ENCODE assay signal across 8 cellular contexts in genomic region chr2:96325038-96325883, GRCh38. TPM values are rescaled to one million over a fixed set of nuclear protein-coding genes. Genes with fewer than 3 reads are reported as not detected.
A peak's percentile ranks its signal among the peaks of the same experiment; 100 is the strongest.
DNase-seq lines count a peak whose midpoint lies in the region; ATAC-seq, FAIRE-seq and TF ChIP-seq lines count a peak whose summit lies in the region.

Gene ITPRIPL1 (plus strand): TSS chr2:96325317. CDS start chr2:96325840, 523 bp downstream.

- H3K4me3 ChIP-seq in colonic mucosa, result peak within 1 kb of the TSS; percentile 51
- H3K4me3 ChIP-seq in mesodermal cell (ENCODE audit: extremely low read depth, insufficient read depth, low read length, poor library complexity, severe bottlenecking), result peak within 1 kb of the TSS; percentile 50
- H3K4me3 ChIP-seq in thymus (ENCODE audit: low read length), result peak within 1 kb of the TSS; percentile 59

- H3K4me1 ChIP-seq in colonic mucosa (no peaks in the 10 kb centered on the region), mesodermal cell (ENCODE audit: control insufficient read depth, insufficient read depth, low read length, poor library complexity, severe bottlenecking) (peaks cover 5% of the 10 kb centered on the region), thymus (ENCODE audit: control insufficient read depth, insufficient read depth, low read length) (peaks cover 19% of the 10 kb centered on the region)

- intact Hi-C loops in Right ventricle myocardium inferior (cut with DNase I) (no loop called here), cardiac septum (cut with DNase I) (no loop called here), colonic mucosa (cut with DNase I) (no loop called here)

- ATAC-seq in Right ventricle myocardium inferior, result peak; percentile 35
- no peak for ATAC-seq in GM21528 (IDR thresholded peaks at IDR 0.05; ENCODE audit: low FRiP score, unreplicated experiment)

- FAIRE-seq in H54 (lab: Jason Lieb, UNC), result no peak

- H3K36me3 ChIP-seq in colonic mucosa, result no peaks in the 10 kb centered on the region
- peaks cover 19% of the 10 kb centered on the region for H3K36me3 ChIP-seq in mesodermal cell (ENCODE audit: control insufficient read depth, insufficient read depth, low read length)
- H3K36me3 ChIP-seq in thymus (ENCODE audit: control insufficient read depth, insufficient read depth), result peaks cover 15% of the 10 kb centered on the region

- H3K27me3 ChIP-seq in colonic mucosa, result peaks cover 11% of the 10 kb centered on the region
- H3K27me3 ChIP-seq in thymus (ENCODE audit: control insufficient read depth, insufficient read depth), result no peaks in the 10 kb centered on the region

- TF ChIP-seq POLR2A in H54 (IDR thresholded peaks at IDR 0.05; ENCODE audit: low read depth, low read length), result no peak

- TF ChIP-seq CTCF in colonic mucosa (IDR thresholded peaks at IDR 0.05), result no peak

- H3K9me3 ChIP-seq in colonic mucosa (no peaks in the 10 kb centered on the region), mesodermal cell (ENCODE audit: control insufficient read depth, low read length) (no peaks in the 10 kb centered on the region), thymus (ENCODE audit: control insufficient read depth) (no peaks in the 10 kb centered on the region)

- H3K9ac ChIP-seq in colonic mucosa (ENCODE audit: low read depth in 2 of 2, low read length in 2 of 2), result peak within 1 kb of the TSS; percentile 74 to 79

- WGBS in mesodermal cell (ENCODE audit: insufficient coverage in 2 of 2), 2 experiments, result 10 to 15% methylated on average over 25 to 28 of the region's 58 CpGs
- WGBS in thymus, result 2% methylated on average over 58 of the region's 58 CpGs

- DNase-seq in Right ventricle myocardium inferior (ENCODE audit: missing footprints) (peak; percentile 71), cardiac septum (ENCODE audit: low spot score) (no peak), SW480 (ENCODE audit: low spot score) (peak; percentile 63), colonic mucosa (no peak), H54 (ENCODE audit: insufficient read length, low spot score) (no peak)

- H3K27ac ChIP-seq in colonic mucosa, result no peak within 1 kb of the TSS
- H3K27ac ChIP-seq in mesodermal cell (ENCODE audit: low read depth, low read length, severe bottlenecking), result no peak within 1 kb of the TSS
- H3K27ac ChIP-seq in thymus (ENCODE audit: low read depth), result peak within 1 kb of the TSS; percentile 56

RNA-seq across cellular contexts. Expression of gene ITPRIPL1, which starts in this region (rescaled TPM):
- 1.4 TPM for total RNA-seq in Right ventricle myocardium inferior
- total RNA-seq in cardiac septum, result 0.83 TPM
- under 1 TPM; 0.44 to 0.80 TPM for total RNA-seq in colonic mucosa
- 4.6 TPM for polyA plus RNA-seq in mesodermal cell (2013, experiment 1 of 2)
- 3.7 TPM for polyA plus RNA-seq in mesodermal cell (2013, experiment 2 of 2)
- 1.9 TPM for polyA plus RNA-seq in thymus

Comparison
In these comparisons a context has a peak if more than half of its experiments do, and no peak if none do; other contexts are left out.
1. DNase-seq: peak in Right ventricle myocardium inferior (single experiment) and SW480 (single experiment); none in cardiac septum (single experiment), colonic mucosa (single experiment) and H54 (single experiment).
2. Peak in every context shown above with its lines, with median percentiles within 50 percentile points of each other: H3K4me3 ChIP-seq.